Comparison of ENCODE assay signal across 1 cellular context in genomic region chr7:31940167-31940566, GRCh38.
TF ChIP-seq lines count a peak whose summit lies in the region.

No MANE protein-coding gene starts in this region.

TF ChIP-seq in A549, 52 proteins besides CTCF, POLR2A, EP300 and RAD21:
- no peak for TF ChIP-seq ELK1 (IDR thresholded peaks at IDR 0.05; ENCODE audit: low read depth, low read length)
